ENCODE assay signal across 16 cellular contexts in the genomic region with DNA sequence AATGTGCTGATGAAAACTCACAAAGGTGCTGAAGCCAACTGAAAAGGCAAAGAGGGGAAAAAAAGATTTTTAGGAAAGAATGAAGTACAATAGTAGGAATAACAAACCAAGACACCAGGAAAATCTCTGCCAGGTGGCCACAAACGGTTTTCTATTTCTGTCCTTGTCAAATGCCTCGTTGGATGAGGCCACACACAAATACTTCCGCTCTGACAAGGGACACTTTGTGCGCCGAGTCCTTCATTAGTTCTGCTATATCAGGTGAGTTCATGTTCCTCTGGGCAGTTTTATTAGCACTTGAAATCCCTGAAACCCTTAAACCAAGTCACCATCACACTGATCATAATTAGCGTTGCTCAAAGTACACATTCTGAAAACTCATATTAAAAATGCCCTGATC.
A peak's percentile ranks its signal among the peaks of the same experiment; 100 is the strongest.
DNase-seq lines count a peak whose midpoint lies in the region; ATAC-seq and TF ChIP-seq lines count a peak whose summit lies in the region.
"Had no signal": no experiment of that assay in that cellular context is flagged by ENCODE, and none has a peak within 500 bp of the region (broad histone marks: within the 10 kb centered on the region; RNA-seq: fewer than 3 reads in every experiment).

No MANE protein-coding gene starts in this region.

- DNase-seq in NCI-H510A treated with DMSO at 0.1 percent for 48 hours (lab: John Stamatoyannopoulos, UW) (peak; percentile 30), NCI-H510A (lab: John Stamatoyannopoulos, UW) (no peak), SHP77 (lab: John Stamatoyannopoulos, UW) (peak; percentile 62 to 66), SK-N-DZ (ENCODE audit: low spot score) (peak; percentile 28), psoas muscle (no peak), NK-92 (lab: John Stamatoyannopoulos, UW; ENCODE audit: unreplicated experiment) (no peak)
- DNase-seq: ACHN; BE2C; C1 segment of cervical spinal cord; CD4-positive, CD25-positive, alpha-beta regulatory T cell; CD8-positive, alpha-beta memory T cell; COR-L47; H9; KBM-7 had no signal

- peaks cover 11% of the 10 kb centered on the region for H3K4me1 ChIP-seq in psoas muscle
- H3K4me1 ChIP-seq: BE2C had no signal

- H3K36me3 ChIP-seq in psoas muscle (ENCODE audit: insufficient read depth in 1 of 2, low read depth in 1 of 2) = no peaks in the 10 kb centered on the region
- H3K36me3 ChIP-seq: BE2C had no signal

- H3K27ac ChIP-seq in psoas muscle = no peak overlapping the region

- WGBS in psoas muscle, 3 donors = 14 to 26% (median 15%) methylated on average over 6 of the region's 6 CpGs

- intact Hi-C loops in psoas muscle (cut with DNase I) = no loop called here

- H3K27me3 ChIP-seq in psoas muscle (ENCODE audit: insufficient read depth in 3 of 3, low read length in 2 of 3) = no peaks in the 10 kb centered on the region
- H3K27me3 ChIP-seq: BE2C had no signal

- H3K4me3 ChIP-seq in psoas muscle = no peak overlapping the region

- no peaks in the 10 kb centered on the region for H3K9me3 ChIP-seq in psoas muscle
- H3K9me3 ChIP-seq: BE2C had no signal

- peak; percentile 71 to 94 (median 86) for ATAC-seq in psoas muscle
- ATAC-seq in GM21360 (IDR thresholded peaks at IDR 0.05; ENCODE audit: unreplicated experiment) = no peak
- ATAC-seq: HepG2 had no signal

- no peak for TF ChIP-seq CTCF in psoas muscle (IDR thresholded peaks at IDR 0.05)

Comparison
In these comparisons a context has a peak if more than half of its experiments do, and no peak if none do; other contexts are left out.
1. DNase-seq: peak in NCI-H510A treated with DMSO at 0.1 percent for 48 hours (single experiment), SHP77 (2 of 2) and SK-N-DZ (single experiment); none in NCI-H510A (single experiment), psoas muscle (0 of 2) and NK-92 (single experiment).